In the genomic region with DNA sequence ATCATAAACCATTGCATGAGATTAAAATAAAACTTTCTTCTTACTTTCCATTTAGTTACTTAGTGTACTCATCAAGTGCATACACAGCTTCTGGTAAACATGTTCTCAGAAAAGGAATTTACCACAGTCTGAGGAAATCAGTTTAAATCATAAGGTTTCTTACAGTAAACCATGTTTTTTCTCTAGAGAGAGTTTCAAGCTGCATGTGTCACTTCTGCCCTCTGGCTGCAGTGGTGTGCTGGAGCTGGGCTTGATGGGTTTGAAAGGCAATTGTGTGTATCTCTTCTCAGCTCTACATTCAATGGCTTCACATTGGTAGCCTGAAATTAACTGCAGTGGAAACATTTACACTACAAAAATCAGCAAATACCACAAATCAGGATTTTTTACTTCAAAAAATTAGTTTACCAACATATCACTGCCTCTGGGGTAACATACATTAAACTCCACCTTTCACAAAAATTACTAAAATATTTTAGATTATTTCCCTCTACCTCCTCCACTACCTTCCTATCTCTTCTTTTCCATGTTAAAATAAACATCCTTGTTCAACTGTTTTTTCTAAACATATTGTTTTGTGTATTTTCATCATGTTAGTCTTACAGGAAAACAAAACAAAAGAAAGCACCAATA, we compare ENCODE assay signal across 1 cellular context.
TF ChIP-seq lines count a peak whose summit lies in the region.

No MANE protein-coding gene starts in this region.

TF ChIP-seq in H1, 55 proteins besides CTCF, POLR2A, EP300 and RAD21 (continued from another document):
- TF ChIP-seq CHD7 (IDR thresholded peaks at IDR 0.05; ENCODE audit: insufficient replicate concordance, low read length) = no peak
- no peak for TF ChIP-seq PHF8 (conservative IDR thresholded peaks at IDR 0.05; ENCODE audit: low read depth, low read length)
